Comparison of ENCODE assay signal across 20 cellular contexts in genomic region chr6:23964865-23965264, GRCh38.
DNase-seq lines count a peak whose midpoint lies in the region; ATAC-seq, FAIRE-seq and TF ChIP-seq lines count a peak whose summit lies in the region.
"Had no signal": no experiment of that assay in that cellular context is flagged by ENCODE, and none has a peak within 500 bp of the region (broad histone marks: within the 10 kb centered on the region; RNA-seq: fewer than 3 reads in every experiment).

No MANE protein-coding gene starts in this region.

- intact Hi-C loops in HepG2 (cut with micrococcal nuclease; ENCODE audit: unreplicated experiment) (no loop called here), right lobe of liver (cut with DNase I) (no loop called here)

- TF ChIP-seq RAD21 in HepG2 (CRISPR knock-in tag; IDR thresholded peaks at IDR 0.05) (no peak), H1 (IDR thresholded peaks at IDR 0.05 in 1 of 2, conservative IDR thresholded peaks at IDR 0.05 in 1 of 2; ENCODE audit: low read depth in 2 of 2, low read length in 2 of 2) (no peak)

- H3K18ac ChIP-seq in H1 (ENCODE audit: extremely low read depth, low read length), result no peak overlapping the region

- no peaks in the 10 kb centered on the region for H3K9me3 ChIP-seq in HepG2 (ENCODE audit: low read length)
- H3K9me3 ChIP-seq in right lobe of liver, result no peaks in the 10 kb centered on the region
- H3K9me3 ChIP-seq in H1 (ENCODE audit: insufficient read depth in 2 of 2, low read depth in 1 of 2, low read length in 1 of 2), result no peaks in the 10 kb centered on the region
- no peaks in the 10 kb centered on the region for H3K9me3 ChIP-seq in small intestine (ENCODE audit: control insufficient read depth, low read depth)
- H3K9me3 ChIP-seq: A549, Caco-2 had no signal

- H3K4ac ChIP-seq in H1 (replicated peaks; ENCODE audit: insufficient read length, low read depth, low read length), result no peak overlapping the region

- H3K23me2 ChIP-seq in H1 (ENCODE audit: low read depth, low read length), result no peaks in the 10 kb centered on the region

- H3K36me3 ChIP-seq in HepG2 (replicated peaks in 1 of 2; ENCODE audit: control insufficient read depth in 1 of 2, insufficient read depth in 2 of 2, low read length in 2 of 2) (no peaks in the 10 kb centered on the region), right lobe of liver (no peaks in the 10 kb centered on the region), H1 (ENCODE audit: control insufficient read depth in 2 of 4, insufficient read depth in 4 of 4, low read length in 3 of 4) (no peaks in the 10 kb centered on the region), small intestine (ENCODE audit: control insufficient read depth in 2 of 2, insufficient read depth in 2 of 2, low read length in 2 of 2) (no peaks in the 10 kb centered on the region)

- H3K56ac ChIP-seq in H1 (replicated peaks; ENCODE audit: insufficient read length, low read depth, low read length), result no peak overlapping the region

- no peak for DNase-seq in HepG2 (ENCODE audit: low spot score)
- DNase-seq in right lobe of liver, result no peak
- peak; percentile 82 for DNase-seq in OCI-M1 (lab: John Stamatoyannopoulos, UW)
- no peak for DNase-seq in H1 (ENCODE audit: low read depth in 1 of 2, low spot score in 2 of 2)
- no peak for DNase-seq in cortex of kidney (lab: John Stamatoyannopoulos, UW)
- DNase-seq in small intestine, result no peak
- DNase-seq: 8988T; C1 segment of cervical spinal cord; Caco-2; CD4-positive, CD25-positive, alpha-beta regulatory T cell; CD8-positive, alpha-beta T cell; DMS153; DND-41; GOT3; H7; HCEC 1CT had no signal

- H2BK15ac ChIP-seq in H1 (ENCODE audit: low read length), result no peak overlapping the region

- H2BK120ac ChIP-seq in H1 (replicated peaks; ENCODE audit: low read depth, low read length), result no peak overlapping the region

- in situ Hi-C loops in HepG2 (cut with HindIII; ENCODE audit: extremely low pct_ligation_motif_present, low pct_unique_long_range_greater_than_20kb), result no loop called here

- no peak overlapping the region for H3K27ac ChIP-seq in HepG2 (ENCODE audit: extremely low read length, insufficient read depth, low read length)
- no peak overlapping the region for H3K27ac ChIP-seq in right lobe of liver
- no peak overlapping the region for H3K27ac ChIP-seq in H1 (ENCODE audit: low read depth, low read length)
- H3K27ac ChIP-seq in small intestine (ENCODE audit: low read depth in 1 of 2, low read length in 1 of 2), result no peak overlapping the region
- H3K27ac ChIP-seq: A549 had no signal

- H3K27me3 ChIP-seq in HepG2 (ENCODE audit: control insufficient read depth in 1 of 2, insufficient read depth in 2 of 2, low read length in 2 of 2) (no peaks in the 10 kb centered on the region), right lobe of liver (no peaks in the 10 kb centered on the region), H1 (replicated peaks in 1 of 4; ENCODE audit: control insufficient read depth in 3 of 4, extremely low read depth in 1 of 4, insufficient read depth in 3 of 4, low read length in 3 of 4) (no peaks in the 10 kb centered on the region), small intestine (ENCODE audit: control insufficient read depth in 2 of 2, insufficient read depth in 2 of 2, low read length in 2 of 2) (no peaks in the 10 kb centered on the region)

- H3K9ac ChIP-seq in HepG2 (ENCODE audit: insufficient read depth, low read depth, low read length), result no peak overlapping the region
- no peak overlapping the region for H3K9ac ChIP-seq in H1 (replicated peaks in 1 of 4; ENCODE audit: extremely low read depth in 1 of 4, low read depth in 3 of 4, low read length in 3 of 4)

- H3K4me2 ChIP-seq in HepG2 (ENCODE audit: low read depth, low read length), result no peak overlapping the region
- H3K4me2 ChIP-seq in H1 (ENCODE audit: insufficient read depth in 1 of 2, low read depth in 2 of 2, low read length in 2 of 2), result no peak overlapping the region
- H3K4me2 ChIP-seq: A549 had no signal

- TF ChIP-seq EP300 in HepG2 (IDR thresholded peaks at IDR 0.05; ENCODE audit: low read depth in 2 of 2, low read length in 2 of 2) (no peak), HepG2 (CRISPR knock-in tag; IDR thresholded peaks at IDR 0.05; ENCODE audit: borderline replicate concordance) (no peak), H1 (IDR thresholded peaks at IDR 0.05; ENCODE audit: borderline replicate concordance in 1 of 2, low read depth in 2 of 2, low read length in 2 of 2) (no peak)

- no peak overlapping the region for H4K5ac ChIP-seq in H1 (ENCODE audit: insufficient read length, low read depth, low read length)

- H2AFZ ChIP-seq in HepG2 (ENCODE audit: low read length) (no peak overlapping the region), H1 (ENCODE audit: low read length) (no peak overlapping the region)

- H2BK12ac ChIP-seq in H1 (ENCODE audit: low read depth, low read length), result no peak overlapping the region

- TF ChIP-seq POLR2A in HepG2 (IDR thresholded peaks at IDR 0.05; ENCODE audit: insufficient read depth in 1 of 2, low read depth in 2 of 2, low read length in 2 of 2) (no peak), right lobe of liver (IDR thresholded peaks at IDR 0.05) (no peak), H1 (IDR thresholded peaks at IDR 0.05; ENCODE audit: control extremely low read depth in 1 of 2, low read depth in 2 of 2, low read length in 2 of 2) (no peak)

- H3K14ac ChIP-seq in H1 (ENCODE audit: insufficient read length), result no peak overlapping the region

- CTCF ChIA-PET in HepG2 (lab: Yijun Ruan, JAX; ENCODE audit: low intra/inter-chr PET ratio, low total read pairs), result no interaction called here
- CTCF ChIA-PET in H1 (lab: Charles Lee; ENCODE audit: partially characterized antibody), result no interaction called here

- H3K23ac ChIP-seq in H1 (ENCODE audit: insufficient read length), result no peak overlapping the region

- no peak for TF ChIP-seq CTCF in HepG2 (CRISPR knock-in tag; IDR thresholded peaks at IDR 0.05)
- no peak for TF ChIP-seq CTCF in right lobe of liver (IDR thresholded peaks at IDR 0.05)
- no peak for TF ChIP-seq CTCF in H1 (IDR thresholded peaks at IDR 0.05; ENCODE audit: control extremely low read depth in 1 of 3, insufficient read depth in 1 of 3, low read depth in 1 of 3, low read length in 3 of 3)

- no peak overlapping the region for H3K4me3 ChIP-seq in HepG2 (replicated peaks in 1 of 3; ENCODE audit: insufficient read depth in 1 of 3, low read depth in 2 of 3, low read length in 3 of 3)
- H3K4me3 ChIP-seq in right lobe of liver, result no peak overlapping the region
- no peak overlapping the region for H3K4me3 ChIP-seq in H1 (ENCODE audit: extremely low read depth in 1 of 4, insufficient read depth in 2 of 4, low read depth in 3 of 4, low read length in 4 of 4)
- no peak overlapping the region for H3K4me3 ChIP-seq in small intestine (ENCODE audit: low read depth in 1 of 2, low read length in 2 of 2)
- H3K4me3 ChIP-seq: A549 had no signal

- FAIRE-seq in HepG2 (lab: Jason Lieb, UNC) (peak; percentile 8), H1 (lab: Jason Lieb, UNC) (no peak), small intestine (lab: Jason Lieb, UNC) (no peak)
- FAIRE-seq: A549, G401.6, GM18507 had no signal

- no peak overlapping the region for H2AK5ac ChIP-seq in H1 (ENCODE audit: low read depth, low read length)

- no peak overlapping the region for H2BK20ac ChIP-seq in H1 (ENCODE audit: low read length)

- H3K79me2 ChIP-seq in HepG2 (ENCODE audit: insufficient read depth, low read length) (no peaks in the 10 kb centered on the region), H1 (ENCODE audit: control insufficient read depth in 1 of 2, insufficient read depth in 2 of 2, low read length in 2 of 2) (no peaks in the 10 kb centered on the region)

- no TSS peak for BruUV-seq in HepG2 (replicated peaks; lab: Mats Ljungman, UMichigan)

- H3K4me1 ChIP-seq in HepG2 (ENCODE audit: insufficient read depth, low read length), result no peaks in the 10 kb centered on the region
- H3K4me1 ChIP-seq in right lobe of liver, result no peaks in the 10 kb centered on the region
- no peaks in the 10 kb centered on the region for H3K4me1 ChIP-seq in H1 (replicated peaks in 1 of 4; ENCODE audit: control insufficient read depth in 3 of 4, insufficient read depth in 4 of 4, low read length in 3 of 4)
- H3K4me1 ChIP-seq in small intestine (ENCODE audit: control insufficient read depth in 2 of 2, insufficient read depth in 1 of 2, low read depth in 1 of 2, low read length in 1 of 2), result no peaks in the 10 kb centered on the region
- H3K4me1 ChIP-seq: A549, Caco-2 had no signal

- H4K91ac ChIP-seq in H1 (replicated peaks; ENCODE audit: insufficient read length, low read length), result no peak overlapping the region

- no peak overlapping the region for H4K8ac ChIP-seq in H1 (ENCODE audit: extremely low read depth, insufficient read depth, low read length)

- no peaks in the 10 kb centered on the region for H4K20me1 ChIP-seq in HepG2 (ENCODE audit: insufficient read depth, low read length)
- no peaks in the 10 kb centered on the region for H4K20me1 ChIP-seq in H1 (replicated peaks in 1 of 2; ENCODE audit: control insufficient read depth in 1 of 2, insufficient read depth in 2 of 2, low read length in 2 of 2)

- no peaks in the 10 kb centered on the region for H3K79me1 ChIP-seq in H1 (ENCODE audit: low read depth, low read length)

- 27% methylated on average over 5 of the region's 5 CpGs for WGBS in HepG2 (ENCODE audit: low lambda C conversion rate)
- 34% methylated on average over 4 of the region's 5 CpGs for WGBS in right lobe of liver (ENCODE audit: insufficient coverage, low coverage, low lambda C conversion rate, missing lambda C conversion rate)
- WGBS in H1 (ENCODE audit: extremely low coverage in 1 of 2, insufficient coverage in 1 of 2, insufficient read length in 1 of 2, insufficient replicate concordance in 2 of 2, low coverage in 1 of 2, low lambda C conversion rate in 2 of 2, missing lambda C conversion rate in 1 of 2), 2 experiments, result 94% methylated on average over 5 of the region's 5 CpGs; no CpG with 5 or more reads in 1 of the 2 experiments
- 65 to 71% (median 70%) methylated on average over 5 of the region's 5 CpGs for WGBS in small intestine, 3 donors

- H2BK5ac ChIP-seq in H1 (ENCODE audit: low read depth, low read length), result no peak overlapping the region

- ATAC-seq in HepG2, result no peak
- no peak for ATAC-seq in right lobe of liver
- no peak for ATAC-seq in GM18498 (IDR thresholded peaks at IDR 0.05; ENCODE audit: unreplicated experiment)
- ATAC-seq: A549; CD8-positive, alpha-beta T cell had no signal

- POLR2A ChIA-PET in HepG2 (lab: Yijun Ruan, JAX) (no interaction called here), H1 (lab: Charles Lee; ENCODE audit: partially characterized antibody) (no interaction called here)

TF ChIP-seq in HepG2, 621 proteins besides CTCF, POLR2A, EP300 and RAD21 (continues in another document):
- TF ChIP-seq FOXA3 (CRISPR knock-in tag; IDR thresholded peaks at IDR 0.05) (no peak), ZNF616 (CRISPR knock-in tag; IDR thresholded peaks at IDR 0.05; ENCODE audit: low read depth) (no peak), CEBPG (CRISPR knock-in tag; IDR thresholded peaks at IDR 0.05) (peak; percentile 47; the same call in 1 of the 2 replicates)

TF ChIP-seq in H1, 55 proteins besides CTCF, POLR2A, EP300 and RAD21:
- TF ChIP-seq SIX5 (IDR thresholded peaks at IDR 0.05; ENCODE audit: low read depth, low read length) (no peak), CBX5 (IDR thresholded peaks at IDR 0.05; ENCODE audit: low read depth, low read length) (no peak), CEBPB (IDR thresholded peaks at IDR 0.05; ENCODE audit: low read depth, low read length) (peak; percentile 78; the same call in 1 of the 2 replicates)
TF ChIP-seq in H1: peak in this region for 1.

Comparison
In these comparisons a context has a peak if more than half of its experiments do, and no peak if none do; other contexts are left out.
1. Of the 41 proteins assayed by ChIP-seq in both HepG2 and H1: peak only in HepG2: none; only in H1: none; in both: CEBPB; in neither: 40.